In genomic region chr19:2721570-2722540, GRCh38 we compare ENCODE assay signal across 10 cellular contexts. TPM values are rescaled to one million over a fixed set of nuclear protein-coding genes. Genes with fewer than 3 reads are reported as not detected.
A peak's percentile ranks its signal among the peaks of the same experiment; 100 is the strongest.
DNase-seq lines count a peak whose midpoint lies in the region; ATAC-seq and TF ChIP-seq lines count a peak whose summit lies in the region.
"Had no signal": no experiment of that assay in that cellular context is flagged by ENCODE, and none has a peak within 500 bp of the region (broad histone marks: within the 10 kb centered on the region; RNA-seq: fewer than 3 reads in every experiment).

No MANE protein-coding gene starts in this region.

- H3K9me3 ChIP-seq in iPS-15b (ENCODE audit: control insufficient read depth, insufficient read depth, low read length), result no peaks in the 10 kb centered on the region

- peak overlapping the region; percentile 35 for H3K4me3 Mint-ChIP-seq in activated CD4-positive, alpha-beta T cell treated with anti-CD3 and anti-CD28 coated beads for 36 hours
- H3K4me3 Mint-ChIP-seq in WTC11, result peak overlapping the region; percentile 72
- peak overlapping the region; percentile 71 to 75 for H3K4me3 Mint-ChIP-seq in stimulated activated naive B cell treated with anti-CD40 and anti-IgM and Interleukin-4, amounts not matched to agents 10 μg/mL and 1 μg/mL and 100 μg/mL, for 72 hours

- H3K9ac ChIP-seq in iPS-15b (ENCODE audit: low read depth, low read length), result no peak overlapping the region

- no peaks in the 10 kb centered on the region for H3K36me3 Mint-ChIP-seq in activated CD4-positive, alpha-beta T cell treated with anti-CD3 and anti-CD28 coated beads for 36 hours (ENCODE audit: low read depth)
- no peaks in the 10 kb centered on the region for H3K36me3 Mint-ChIP-seq in WTC11
- no peaks in the 10 kb centered on the region for H3K36me3 Mint-ChIP-seq in stimulated activated naive B cell treated with anti-CD40 and anti-IgM and Interleukin-4, amounts not matched to agents 10 μg/mL and 1 μg/mL and 100 μg/mL, for 72 hours

- no peak for DNase-seq in activated CD4-positive, alpha-beta T cell treated with anti-CD3 and anti-CD28 coated beads for 36 hours
- DNase-seq in activated CD4-positive, alpha-beta T cell treated with anti-CD3 and anti-CD28 coated beads for 1 hour, result no peak
- DNase-seq in WTC11 (ENCODE audit: low spot score) (no peak), Kasumi-1 (lab: John Stamatoyannopoulos, UW) (no peak)
- DNase-seq in stimulated activated naive B cell treated with anti-CD40 and anti-IgM and Interleukin-4, amounts not matched to agents 10 μg/mL and 1 μg/mL and 100 μg/mL, for 72 hours, result no peak
- DNase-seq: activated CD4-positive, CD25-positive, alpha-beta regulatory T cell; NCI-H446 had no signal

- CTCF ChIA-PET in activated CD4-positive, alpha-beta T cell treated with anti-CD3 and anti-CD28 coated beads for 36 hours (lab: Charles Lee), result no interaction called here
- CTCF ChIA-PET in WTC11 (lab: Charles Lee), result interaction anchor here (1.9 kb wide), 1 partner anchor 85 kb away, joined by 6 read pairs; no protein-coding TSS in a partner anchor

- POLR2A ChIA-PET in activated CD4-positive, alpha-beta T cell treated with anti-CD3 and anti-CD28 coated beads for 36 hours (lab: Charles Lee), result no interaction called here
- POLR2A ChIA-PET in WTC11 (lab: Charles Lee), result interaction anchor here (1.0 kb wide), 1 partner anchor 20 kb away, joined by 9 read pairs; no protein-coding TSS in a partner anchor

- no peaks in the 10 kb centered on the region for H3K27me3 ChIP-seq in iPS-15b (ENCODE audit: control insufficient read depth, insufficient read depth, low read length)

- no peak for ATAC-seq in activated CD4-positive, alpha-beta T cell treated with anti-CD3 and anti-CD28 coated beads for 36 hours
- ATAC-seq in WTC11 (peak; percentile 22; the same call in 1 of the 2 replicates), HG03097 (IDR thresholded peaks at IDR 0.05; ENCODE audit: low FRiP score, unreplicated experiment) (no peak), GM19452 (IDR thresholded peaks at IDR 0.05; ENCODE audit: unreplicated experiment) (no peak)
- ATAC-seq in stimulated activated naive B cell treated with anti-CD40 and anti-IgM and Interleukin-4, amounts not matched to agents 10 μg/mL and 1 μg/mL and 100 μg/mL, for 72 hours (replicated peaks), result no peak

- intact Hi-C loops in activated CD4-positive, alpha-beta T cell treated with anti-CD3 and anti-CD28 coated beads for 36 hours (cut with DNase I, micrococcal nuclease), result no loop called here

- peaks cover 2% of the 10 kb centered on the region for H3K4me1 ChIP-seq in iPS-15b (ENCODE audit: control insufficient read depth, insufficient read depth, low read length)

- no peaks in the 10 kb centered on the region for H3K9me3 Mint-ChIP-seq in activated CD4-positive, alpha-beta T cell treated with anti-CD3 and anti-CD28 coated beads for 36 hours (ENCODE audit: low read depth)
- H3K9me3 Mint-ChIP-seq in WTC11, result no peaks in the 10 kb centered on the region
- H3K9me3 Mint-ChIP-seq in stimulated activated naive B cell treated with anti-CD40 and anti-IgM and Interleukin-4, amounts not matched to agents 10 μg/mL and 1 μg/mL and 100 μg/mL, for 72 hours, result peaks cover 0 to 4% of the 10 kb centered on the region in 2 donors

- no peak overlapping the region for H3K27ac Mint-ChIP-seq in activated CD4-positive, alpha-beta T cell treated with anti-CD3 and anti-CD28 coated beads for 36 hours
- no peak overlapping the region for H3K27ac Mint-ChIP-seq in WTC11
- H3K27ac Mint-ChIP-seq in stimulated activated naive B cell treated with anti-CD40 and anti-IgM and Interleukin-4, amounts not matched to agents 10 μg/mL and 1 μg/mL and 100 μg/mL, for 72 hours, result peak overlapping the region; percentile 47

- H3K27me3 Mint-ChIP-seq in activated CD4-positive, alpha-beta T cell treated with anti-CD3 and anti-CD28 coated beads for 36 hours, result peaks cover 22% of the 10 kb centered on the region
- peaks cover 5% of the 10 kb centered on the region; the same call in 1 of the 2 replicates for H3K27me3 Mint-ChIP-seq in WTC11 (ENCODE audit: low read depth)
- peaks cover 7 to 8% of the 10 kb centered on the region in 2 donors for H3K27me3 Mint-ChIP-seq in stimulated activated naive B cell treated with anti-CD40 and anti-IgM and Interleukin-4, amounts not matched to agents 10 μg/mL and 1 μg/mL and 100 μg/mL, for 72 hours

- H3K4me1 Mint-ChIP-seq in activated CD4-positive, alpha-beta T cell treated with anti-CD3 and anti-CD28 coated beads for 36 hours, result peaks cover 3% of the 10 kb centered on the region
- peaks cover 8% of the 10 kb centered on the region for H3K4me1 Mint-ChIP-seq in WTC11
- H3K4me1 Mint-ChIP-seq in stimulated activated naive B cell treated with anti-CD40 and anti-IgM and Interleukin-4, amounts not matched to agents 10 μg/mL and 1 μg/mL and 100 μg/mL, for 72 hours, result peaks cover 18 to 41% of the 10 kb centered on the region in 2 donors

- H3K4me3 ChIP-seq in iPS-15b (ENCODE audit: low read depth, low read length), result peak overlapping the region; percentile 37

- TF ChIP-seq CTCF in WTC11 (IDR thresholded peaks at IDR 0.05), result no peak

- H3K36me3 ChIP-seq in iPS-15b (ENCODE audit: control insufficient read depth, insufficient read depth, low read length), result no peaks in the 10 kb centered on the region

TF ChIP-seq in WTC11, 78 proteins besides CTCF, POLR2A, EP300 and RAD21:
- TF ChIP-seq NFYB (CRISPR knock-in tag; conservative IDR thresholded peaks at IDR 0.05; ENCODE audit: low read depth) (no peak), ZNF121 (CRISPR knock-in tag; IDR thresholded peaks at IDR 0.05) (peak; percentile 33; the same call in 1 of the 2 replicates)

RNA-seq across cellular contexts. Expression of gene DIRAS1, which starts 0.7 kb away (rescaled TPM):
- under 1 TPM; 0.21 to 0.33 TPM for total RNA-seq in activated CD4-positive, alpha-beta T cell treated with anti-CD3 and anti-CD28 coated beads for 36 hours
- total RNA-seq in WTC11 (2021), result 24.3 to 26.7 TPM (median 25.0 TPM) in 3 replicates

RNA-seq across cellular contexts. Expression of gene SLC39A3, which starts 18.0 kb away (rescaled TPM):
- total RNA-seq in activated CD4-positive, alpha-beta T cell treated with anti-CD3 and anti-CD28 coated beads for 36 hours, result 10 to 100 TPM; 26.6 to 46.0 TPM
- total RNA-seq in WTC11 (2021), result 34.8 to 38.0 TPM (median 35.2 TPM) in 3 replicates

RNA-seq across cellular contexts. Expression of gene GNG7, which starts 19.4 kb away (rescaled TPM):
- 1 to 10 TPM; 1.1 to 1.2 TPM for total RNA-seq in activated CD4-positive, alpha-beta T cell treated with anti-CD3 and anti-CD28 coated beads for 36 hours
- total RNA-seq in WTC11 (2021), result 9.6 to 14.3 TPM (median 13.2 TPM) in 3 replicates

Comparison
In these comparisons a context has a peak if more than half of its experiments do, and no peak if none do; other contexts are left out.
1. RNA of gene DIRAS1, which starts 0.7 kb away (total RNA-seq): 24.3 to 26.7 TPM in WTC11; 0.21 to 0.33 TPM in activated CD4-positive, alpha-beta T cell treated with anti-CD3 and anti-CD28 coated beads for 36 hours; every median in the first group is over 10 times any median in the second.
2. Peak in every context shown above with its lines, with median percentiles within 50 percentile points of each other: H3K4me3 Mint-ChIP-seq.